1 cellular context compared by ENCODE assay signal in genomic region chr7:50558380-50559051, GRCh38.
A peak's percentile ranks its signal among the peaks of the same experiment; 100 is the strongest.
TF ChIP-seq lines count a peak whose summit lies in the region.

No MANE protein-coding gene starts in this region.

TF ChIP-seq in K562, 482 proteins besides CTCF, POLR2A, EP300 and RAD21 (continues in another document):
- TF ChIP-seq ZKSCAN8 (CRISPR knock-in tag; IDR thresholded peaks at IDR 0.05) (no peak; the same call in 1 of the 2 replicates), ATF4 (CRISPR knock-in tag; IDR thresholded peaks at IDR 0.05) (no peak), NR4A1 (CRISPR knock-in tag; IDR thresholded peaks at IDR 0.05) (no peak), NR4A1 (tag; IDR thresholded peaks at IDR 0.05) (peak; percentile 80; the same call in 1 of the 2 replicates), SMARCA4 (IDR thresholded peaks at IDR 0.05) (peak; percentile 87), FOSL1 (tag; conservative IDR thresholded peaks at IDR 0.05) (peak; percentile 64), HDAC1 (IDR thresholded peaks at IDR 0.05) (peak; percentile 67 to 99; a peak in 3 of 4 replicates), JUND (IDR thresholded peaks at IDR 0.05; ENCODE audit: borderline replicate concordance, low read depth, low read length) (peak; percentile 56; the same call in 1 of the 2 replicates), JUND (tag; IDR thresholded peaks at IDR 0.05; ENCODE audit: borderline replicate concordance, low read depth, low read length) (no peak), GMEB1 (CRISPR knock-in tag; IDR thresholded peaks at IDR 0.05) (no peak), JUNB (CRISPR knock-in tag; conservative IDR thresholded peaks at IDR 0.05) (no peak), CEBPB (tag; IDR thresholded peaks at IDR 0.05) (peak; percentile 90), ZNF780A (CRISPR knock-in tag; IDR thresholded peaks at IDR 0.05) (no peak), GABPA (tag; conservative IDR thresholded peaks at IDR 0.05; ENCODE audit: low read depth) (0 out of 2 replicates have a peak, but pooled peaks have one; percentile 31), NELFE (IDR thresholded peaks at IDR 0.05; ENCODE audit: insufficient read depth, insufficient read length) (no peak), THRA (IDR thresholded peaks at IDR 0.05) (no peak), ZNF436 (CRISPR knock-in tag; IDR thresholded peaks at IDR 0.05) (no peak), E2F5 (CRISPR knock-in tag; IDR thresholded peaks at IDR 0.05) (no peak), ZBTB2 (IDR thresholded peaks at IDR 0.05) (no peak), YY1 (IDR thresholded peaks at IDR 0.05; ENCODE audit: borderline replicate concordance in 1 of 3, control insufficient read depth in 1 of 3, extremely low read depth in 1 of 3, insufficient read depth in 3 of 3, insufficient read length in 1 of 3, insufficient replicate concordance in 2 of 3, low read depth in 1 of 3, low read length in 2 of 3) (no peak), CBX8 (IDR thresholded peaks at IDR 0.05; ENCODE audit: borderline replicate concordance, extremely low read depth, low read depth, low read length, poor library complexity, severe bottlenecking) (no peak), TEAD4 (IDR thresholded peaks at IDR 0.05; ENCODE audit: low read length) (peak; percentile 98), TEAD4 (CRISPR knock-in tag; IDR thresholded peaks at IDR 0.05; ENCODE audit: borderline replicate concordance) (no peak), ZNF830 (CRISPR knock-in tag; IDR thresholded peaks at IDR 0.05) (no peak), POLR2AphosphoS2 (IDR thresholded peaks at IDR 0.05; ENCODE audit: low read length) (no peak), ZNF175 (CRISPR knock-in tag; IDR thresholded peaks at IDR 0.05; ENCODE audit: low read depth) (peak; percentile 62; the same call in 1 of the 2 replicates), ETV5 (CRISPR knock-in tag; IDR thresholded peaks at IDR 0.05; ENCODE audit: low read depth) (no peak), ELF2 (CRISPR knock-in tag; IDR thresholded peaks at IDR 0.05) (no peak), KHSRP (IDR thresholded peaks at IDR 0.05) (peak; percentile 42; the same call in 1 of the 2 replicates), ETV6 (IDR thresholded peaks at IDR 0.05; ENCODE audit: borderline replicate concordance in 1 of 2, low read depth in 2 of 2, low read length in 1 of 2) (no peak), ETV6 (CRISPR knock-in tag; IDR thresholded peaks at IDR 0.05; ENCODE audit: borderline replicate concordance) (no peak), TSC22D4 (tag; IDR thresholded peaks at IDR 0.05) (no peak), PRMT5 (CRISPR knock-in tag; IDR thresholded peaks at IDR 0.05) (no peak), MYNN (IDR thresholded peaks at IDR 0.05) (no peak), MYNN (CRISPR knock-in tag; IDR thresholded peaks at IDR 0.05) (no peak), CCAR2 (IDR thresholded peaks at IDR 0.05; ENCODE audit: low read depth, low read length) (no peak), RNF2 (IDR thresholded peaks at IDR 0.05) (peak; percentile 79; the same call in 1 of the 2 replicates), ZNF174 (CRISPR knock-in tag; IDR thresholded peaks at IDR 0.05) (no peak), U2AF1 (optimal IDR thresholded peaks at IDR 0.05; ENCODE audit: low read depth, low read length) (no peak), RB1 (IDR thresholded peaks at IDR 0.05; ENCODE audit: low read depth) (no peak), ARID3A (IDR thresholded peaks at IDR 0.05; ENCODE audit: borderline replicate concordance, low read depth, low read length) (no peak), CUX1 (CRISPR knock-in tag; IDR thresholded peaks at IDR 0.05) (no peak), VEZF1 (CRISPR knock-in tag; IDR thresholded peaks at IDR 0.05) (peak; percentile 95), ZNF140 (CRISPR knock-in tag; IDR thresholded peaks at IDR 0.05) (no peak)
- TF ChIP-seq, protein P1, sequence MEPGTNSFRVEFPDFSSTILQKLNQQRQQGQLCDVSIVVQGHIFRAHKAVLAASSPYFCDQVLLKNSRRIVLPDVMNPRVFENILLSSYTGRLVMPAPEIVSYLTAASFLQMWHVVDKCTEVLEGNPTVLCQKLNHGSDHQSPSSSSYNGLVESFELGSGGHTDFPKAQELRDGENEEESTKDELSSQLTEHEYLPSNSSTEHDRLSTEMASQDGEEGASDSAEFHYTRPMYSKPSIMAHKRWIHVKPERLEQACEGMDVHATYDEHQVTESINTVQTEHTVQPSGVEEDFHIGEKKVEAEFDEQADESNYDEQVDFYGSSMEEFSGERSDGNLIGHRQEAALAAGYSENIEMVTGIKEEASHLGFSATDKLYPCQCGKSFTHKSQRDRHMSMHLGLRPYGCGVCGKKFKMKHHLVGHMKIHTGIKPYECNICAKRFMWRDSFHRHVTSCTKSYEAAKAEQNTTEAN (CRISPR knock-in tag; IDR thresholded peaks at IDR 0.05), result no peak
- TF ChIP-seq, protein P2, sequence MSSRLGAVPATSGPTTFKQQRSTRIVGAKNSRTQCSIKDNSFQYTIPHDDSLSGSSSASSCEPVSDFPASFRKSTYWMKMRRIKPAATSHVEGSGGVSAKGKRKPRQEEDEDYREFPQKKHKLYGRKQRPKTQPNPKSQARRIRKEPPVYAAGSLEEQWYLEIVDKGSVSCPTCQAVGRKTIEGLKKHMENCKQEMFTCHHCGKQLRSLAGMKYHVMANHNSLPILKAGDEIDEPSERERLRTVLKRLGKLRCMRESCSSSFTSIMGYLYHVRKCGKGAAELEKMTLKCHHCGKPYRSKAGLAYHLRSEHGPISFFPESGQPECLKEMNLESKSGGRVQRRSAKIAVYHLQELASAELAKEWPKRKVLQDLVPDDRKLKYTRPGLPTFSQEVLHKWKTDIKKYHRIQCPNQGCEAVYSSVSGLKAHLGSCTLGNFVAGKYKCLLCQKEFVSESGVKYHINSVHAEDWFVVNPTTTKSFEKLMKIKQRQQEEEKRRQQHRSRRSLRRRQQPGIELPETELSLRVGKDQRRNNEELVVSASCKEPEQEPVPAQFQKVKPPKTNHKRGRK (tag; IDR thresholded peaks at IDR 0.05), result no peak
- TF ChIP-seq, protein P3, sequence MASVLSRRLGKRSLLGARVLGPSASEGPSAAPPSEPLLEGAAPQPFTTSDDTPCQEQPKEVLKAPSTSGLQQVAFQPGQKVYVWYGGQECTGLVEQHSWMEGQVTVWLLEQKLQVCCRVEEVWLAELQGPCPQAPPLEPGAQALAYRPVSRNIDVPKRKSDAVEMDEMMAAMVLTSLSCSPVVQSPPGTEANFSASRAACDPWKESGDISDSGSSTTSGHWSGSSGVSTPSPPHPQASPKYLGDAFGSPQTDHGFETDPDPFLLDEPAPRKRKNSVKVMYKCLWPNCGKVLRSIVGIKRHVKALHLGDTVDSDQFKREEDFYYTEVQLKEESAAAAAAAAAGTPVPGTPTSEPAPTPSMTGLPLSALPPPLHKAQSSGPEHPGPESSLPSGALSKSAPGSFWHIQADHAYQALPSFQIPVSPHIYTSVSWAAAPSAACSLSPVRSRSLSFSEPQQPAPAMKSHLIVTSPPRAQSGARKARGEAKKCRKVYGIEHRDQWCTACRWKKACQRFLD (CRISPR knock-in tag; IDR thresholded peaks at IDR 0.05), result peak; percentile 92
